In the genomic region with DNA sequence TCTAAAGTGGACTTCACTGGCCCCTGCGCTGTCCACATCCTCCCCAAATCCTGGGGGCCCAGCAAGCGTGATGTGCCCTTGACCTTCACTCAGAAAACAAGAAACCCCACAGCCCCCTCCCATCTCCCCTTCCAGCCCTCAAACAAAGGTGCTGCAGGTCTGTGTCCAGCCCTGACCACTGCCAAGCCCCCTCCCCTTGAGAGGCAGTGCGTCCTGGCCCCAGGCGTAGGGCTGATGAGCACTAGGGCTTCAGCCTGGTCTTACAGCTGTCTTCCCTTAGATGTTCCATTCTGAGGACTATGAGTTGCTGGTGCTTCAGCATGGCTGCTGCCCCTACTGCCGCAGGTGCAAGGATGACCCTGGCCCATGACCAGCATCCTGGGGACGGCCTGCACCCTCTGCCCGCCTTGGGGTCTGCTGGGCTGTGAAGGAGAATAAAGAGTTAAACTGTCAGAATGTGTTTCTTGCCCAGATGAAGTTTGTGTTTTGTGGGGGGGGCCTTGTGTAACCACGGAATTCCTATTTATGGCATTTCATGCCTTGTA, we compare ENCODE assay signal across 1 cellular context.
TF ChIP-seq lines count a peak whose summit lies in the region.

No MANE protein-coding gene starts in this region.

TF ChIP-seq in IMR-90, 13 proteins besides CTCF, POLR2A, EP300 and RAD21 (continued from another document):
- TF ChIP-seq, protein P1, sequence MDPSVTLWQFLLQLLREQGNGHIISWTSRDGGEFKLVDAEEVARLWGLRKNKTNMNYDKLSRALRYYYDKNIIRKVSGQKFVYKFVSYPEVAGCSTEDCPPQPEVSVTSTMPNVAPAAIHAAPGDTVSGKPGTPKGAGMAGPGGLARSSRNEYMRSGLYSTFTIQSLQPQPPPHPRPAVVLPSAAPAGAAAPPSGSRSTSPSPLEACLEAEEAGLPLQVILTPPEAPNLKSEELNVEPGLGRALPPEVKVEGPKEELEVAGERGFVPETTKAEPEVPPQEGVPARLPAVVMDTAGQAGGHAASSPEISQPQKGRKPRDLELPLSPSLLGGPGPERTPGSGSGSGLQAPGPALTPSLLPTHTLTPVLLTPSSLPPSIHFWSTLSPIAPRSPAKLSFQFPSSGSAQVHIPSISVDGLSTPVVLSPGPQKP (IDR thresholded peaks at IDR 0.05; ENCODE audit: borderline replicate concordance, low read depth, low read length) = no peak
- TF ChIP-seq BHLHE40 (IDR thresholded peaks at IDR 0.05; ENCODE audit: low read depth, low read length) (no peak), CEBPB (IDR thresholded peaks at IDR 0.05; ENCODE audit: low read depth, low read length) (no peak), CHD1 (IDR thresholded peaks at IDR 0.05; ENCODE audit: low read depth, low read length) (no peak), MAZ (IDR thresholded peaks at IDR 0.05; ENCODE audit: borderline replicate concordance, low read depth, low read length) (no peak), RCOR1 (IDR thresholded peaks at IDR 0.05; ENCODE audit: insufficient replicate concordance, low read length) (no peak), NFE2L2 (IDR thresholded peaks at IDR 0.05; ENCODE audit: low read depth, low read length) (no peak), FOS (IDR thresholded peaks at IDR 0.05; ENCODE audit: low read depth, low read length) (no peak), SMC3 (IDR thresholded peaks at IDR 0.05; ENCODE audit: low read depth, low read length) (no peak), RFX5 (IDR thresholded peaks at IDR 0.05; ENCODE audit: low read depth, low read length) (no peak), MAFK (IDR thresholded peaks at IDR 0.05; ENCODE audit: low read depth, low read length) (no peak)
- TF ChIP-seq, protein P2, sequence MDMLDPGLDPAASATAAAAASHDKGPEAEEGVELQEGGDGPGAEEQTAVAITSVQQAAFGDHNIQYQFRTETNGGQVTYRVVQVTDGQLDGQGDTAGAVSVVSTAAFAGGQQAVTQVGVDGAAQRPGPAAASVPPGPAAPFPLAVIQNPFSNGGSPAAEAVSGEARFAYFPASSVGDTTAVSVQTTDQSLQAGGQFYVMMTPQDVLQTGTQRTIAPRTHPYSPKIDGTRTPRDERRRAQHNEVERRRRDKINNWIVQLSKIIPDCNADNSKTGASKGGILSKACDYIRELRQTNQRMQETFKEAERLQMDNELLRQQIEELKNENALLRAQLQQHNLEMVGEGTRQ (IDR thresholded peaks at IDR 0.05; ENCODE audit: low read depth, low read length) = no peak
